ENCODE assay signal across 10 cellular contexts in genomic region chr5:112529525-112529924, GRCh38.
DNase-seq lines count a peak whose midpoint lies in the region; ATAC-seq and TF ChIP-seq lines count a peak whose summit lies in the region.
"Had no signal": no experiment of that assay in that cellular context is flagged by ENCODE, and none has a peak within 500 bp of the region (broad histone marks: within the 10 kb centered on the region; RNA-seq: fewer than 3 reads in every experiment).

No MANE protein-coding gene starts in this region.

- H3K79me2 ChIP-seq in GM23338 (replicated peaks; ENCODE audit: insufficient read depth): no peaks in the 10 kb centered on the region

- no peak overlapping the region for H3K4me3 Mint-ChIP-seq in GM23338
- H3K4me3 Mint-ChIP-seq in activated naive CD8-positive, alpha-beta T cell treated with anti-CD3 and anti-CD28 coated beads, Interleukin-2, amount 50 U/mL, for 24 hours: no peak overlapping the region
- H3K4me3 Mint-ChIP-seq: activated naive CD8-positive, alpha-beta T cell had no signal

- H3K9me3 Mint-ChIP-seq in GM23338: no peaks in the 10 kb centered on the region; the same call in 2 of the 3 replicates
- H3K9me3 Mint-ChIP-seq in activated naive CD8-positive, alpha-beta T cell treated with anti-CD3 and anti-CD28 coated beads, Interleukin-2, amount 50 U/mL, for 24 hours: no peaks in the 10 kb centered on the region

- TF ChIP-seq CTCF in GM23338 (conservative IDR thresholded peaks at IDR 0.05; ENCODE audit: low read depth in 2 of 2) (peak; percentile 58 to 66), RWPE2 (IDR thresholded peaks at IDR 0.05; ENCODE audit: poor library complexity, severe bottlenecking) (peak; percentile 31), kidney epithelial cell (IDR thresholded peaks at IDR 0.05; ENCODE audit: insufficient read depth, low read length, poor library complexity, severe bottlenecking) (peak; percentile 36), adrenal gland (IDR thresholded peaks at IDR 0.05) (peak in 2 of 6 experiments; percentile 27 to 34)

- intact Hi-C loops in adrenal gland (cut with DNase I): no loop called here

- no peaks in the 10 kb centered on the region for H3F3A ChIP-seq in GM23338 (replicated peaks; ENCODE audit: low read depth)

- no peaks in the 10 kb centered on the region for H3K27me3 ChIP-seq in GM23338 (ENCODE audit: insufficient read depth)
- no peaks in the 10 kb centered on the region for H3K27me3 ChIP-seq in RWPE2 (ENCODE audit: insufficient read depth, poor library complexity, severe bottlenecking)
- H3K27me3 ChIP-seq in kidney epithelial cell (ENCODE audit: control insufficient read depth, insufficient read depth, low read length): peaks cover 2% of the 10 kb centered on the region
- H3K27me3 ChIP-seq in adrenal gland: no peaks in the 10 kb centered on the region

- H3K27me3 Mint-ChIP-seq in GM23338 (ENCODE audit: insufficient read depth, low read depth, poor library complexity): peaks cover 3% of the 10 kb centered on the region
- H3K27me3 Mint-ChIP-seq in activated naive CD8-positive, alpha-beta T cell treated with anti-CD3 and anti-CD28 coated beads, Interleukin-2, amount 50 U/mL, for 24 hours: peaks cover 2% of the 10 kb centered on the region

- H3K9me2 ChIP-seq in GM23338 (ENCODE audit: insufficient read depth): no peaks in the 10 kb centered on the region

- no peaks in the 10 kb centered on the region for H3K36me3 Mint-ChIP-seq in GM23338 (ENCODE audit: low read depth)
- H3K36me3 Mint-ChIP-seq in activated naive CD8-positive, alpha-beta T cell treated with anti-CD3 and anti-CD28 coated beads, Interleukin-2, amount 50 U/mL, for 24 hours (ENCODE audit: low read depth): no peaks in the 10 kb centered on the region
- H3K36me3 Mint-ChIP-seq: activated naive CD8-positive, alpha-beta T cell had no signal

- peaks cover 26% of the 10 kb centered on the region for H3K4me1 Mint-ChIP-seq in GM23338
- H3K4me1 Mint-ChIP-seq in activated naive CD8-positive, alpha-beta T cell treated with anti-CD3 and anti-CD28 coated beads, Interleukin-2, amount 50 U/mL, for 24 hours: peaks cover 8% of the 10 kb centered on the region

- WGBS in adrenal gland, 4 donors: 42 to 50% (median 49%) methylated on average over 5 of the region's 5 CpGs

- H3K4me3 ChIP-seq in GM23338: no peak overlapping the region
- no peak overlapping the region for H3K4me3 ChIP-seq in RWPE2 (ENCODE audit: severe bottlenecking)
- no peak overlapping the region for H3K4me3 ChIP-seq in kidney epithelial cell (ENCODE audit: low read depth, low read length)
- H3K4me3 ChIP-seq in adrenal gland: no peak overlapping the region

- H3K27ac Mint-ChIP-seq in GM23338: no peak overlapping the region
- H3K27ac Mint-ChIP-seq in activated naive CD8-positive, alpha-beta T cell treated with anti-CD3 and anti-CD28 coated beads, Interleukin-2, amount 50 U/mL, for 24 hours: no peak overlapping the region
- H3K27ac Mint-ChIP-seq: activated naive CD8-positive, alpha-beta T cell had no signal

- TF ChIP-seq POLR2A in adrenal gland (IDR thresholded peaks at IDR 0.05): no peak

- no peaks in the 10 kb centered on the region for H4K20me1 ChIP-seq in GM23338 (replicated peaks; ENCODE audit: insufficient read depth)

- H3K9me3 ChIP-seq in RWPE2 (ENCODE audit: severe bottlenecking) (no peaks in the 10 kb centered on the region), adrenal gland (replicated peaks in 1 of 3) (no peaks in the 10 kb centered on the region)

- no peak overlapping the region for H2AFZ ChIP-seq in GM23338

- H3K27ac ChIP-seq in GM23338 (ENCODE audit: low read depth) (no peak overlapping the region), RWPE2 (ENCODE audit: poor library complexity, severe bottlenecking) (no peak overlapping the region), adrenal gland (no peak overlapping the region)

- ATAC-seq in GM23338: peak; percentile 72
- peak; percentile 64; the same call in 2 of the 3 replicates for ATAC-seq in RWPE2 (ENCODE audit: low read depth)
- ATAC-seq in activated naive CD8-positive, alpha-beta T cell treated with anti-CD3 and anti-CD28 coated beads, Interleukin-2, amount 50 U/mL, for 24 hours: no peak

- H3K36me3 ChIP-seq in GM23338 (ENCODE audit: insufficient read depth) (no peaks in the 10 kb centered on the region), RWPE2 (ENCODE audit: low read depth) (no peaks in the 10 kb centered on the region), kidney epithelial cell (ENCODE audit: control insufficient read depth, insufficient read depth, low read length) (no peaks in the 10 kb centered on the region), adrenal gland (replicated peaks in 1 of 2) (no peaks in the 10 kb centered on the region)

- H3K4me1 ChIP-seq in GM23338 (ENCODE audit: insufficient read depth): peaks cover 21% of the 10 kb centered on the region
- H3K4me1 ChIP-seq in RWPE2 (ENCODE audit: insufficient read depth, poor library complexity, severe bottlenecking): no peaks in the 10 kb centered on the region
- H3K4me1 ChIP-seq in adrenal gland (replicated peaks in 1 of 2): no peaks in the 10 kb centered on the region

- DNase-seq in CD1c-positive myeloid dendritic cell (ENCODE audit: extremely low spot score) (peak; percentile 18), GM23338 (ENCODE audit: low spot score) (peak; percentile 62), RWPE2 (ENCODE audit: low spot score) (no peak), kidney epithelial cell (ENCODE audit: low read depth) (no peak), DMS79 treated with DMSO at 0.1 percent for 48 hours (lab: John Stamatoyannopoulos, UW) (no peak), adrenal gland (no peak), AG08395 (ENCODE audit: low spot score) (no peak)
- no peak for DNase-seq in activated naive CD8-positive, alpha-beta T cell treated with anti-CD3 and anti-CD28 coated beads, Interleukin-2, amount 50 U/mL, for 24 hours
- DNase-seq: SHP77 had no signal

- H3K4me2 ChIP-seq in GM23338: no peak overlapping the region

TF ChIP-seq in GM23338, 12 proteins besides CTCF, POLR2A, EP300 and RAD21 (continues in another document):
- TF ChIP-seq REST (IDR thresholded peaks at IDR 0.05; ENCODE audit: unreplicated experiment) (no peak), CREB1 (CRISPR knock-in tag; IDR thresholded peaks at IDR 0.05; ENCODE audit: low read depth) (no peak)

Comparison
In these comparisons a context has a peak if more than half of its experiments do, and no peak if none do; other contexts are left out.
1. DNase-seq: peak in CD1c-positive myeloid dendritic cell (single experiment) and GM23338 (single experiment); none in RWPE2 (single experiment), kidney epithelial cell (single experiment), DMS79 treated with DMSO at 0.1 percent for 48 hours (single experiment), adrenal gland (0 of 7), activated naive CD8-positive, alpha-beta T cell treated with anti-CD3 and anti-CD28 coated beads, Interleukin-2, amount 50 U/mL, for 24 hours (single experiment) and AG08395 (single experiment).